Comparison of ENCODE assay signal across 8 cellular contexts in the genomic region with DNA sequence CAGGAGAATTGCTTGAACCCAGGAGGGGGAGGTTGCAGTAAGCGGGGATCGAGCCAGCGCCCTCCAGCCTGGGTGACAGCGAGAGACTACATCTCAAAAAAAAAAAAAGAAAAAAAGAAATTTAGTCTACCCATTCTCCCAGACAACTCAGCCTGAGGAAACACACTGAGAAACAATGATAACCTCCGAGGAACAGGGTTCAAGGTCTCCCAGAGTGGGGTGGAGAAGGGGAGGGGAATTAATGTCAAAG. TPM values are rescaled to one million over a fixed set of nuclear protein-coding genes. Genes with fewer than 3 reads are reported as not detected.
DNase-seq lines count a peak whose midpoint lies in the region; ATAC-seq and TF ChIP-seq lines count a peak whose summit lies in the region.

No MANE protein-coding gene starts in this region.

- intact Hi-C loops in mammary epithelial cell (cut with micrococcal nuclease) = loop anchor here (1.0 to 5.0 kb wide), 4 partner anchors 9 to 136 kb away; a partner anchor contains a TSS

- H4K20me1 ChIP-seq in mammary epithelial cell (ENCODE audit: insufficient read depth, low read length) = no peaks in the 10 kb centered on the region

- CTCF ChIA-PET in mammary epithelial cell (lab: Charles Lee; ENCODE audit: low non-redundant PET) = no interaction called here

- H3K27me3 ChIP-seq in HUES6 (ENCODE audit: control insufficient read depth, insufficient read depth, low read length) = no peaks in the 10 kb centered on the region
- H3K27me3 ChIP-seq in mammary epithelial cell (ENCODE audit: insufficient read depth, low read length) = no peaks in the 10 kb centered on the region
- H3K27me3 ChIP-seq in mononuclear cell (ENCODE audit: insufficient read depth, low read length) = no peaks in the 10 kb centered on the region

- 30% methylated on average over 2 of the region's 5 CpGs for WGBS in mammary epithelial cell (ENCODE audit: low coverage, missing lambda C conversion rate)

- H3K36me3 ChIP-seq in HUES6 (ENCODE audit: control insufficient read depth, insufficient read depth, low read length) = no peaks in the 10 kb centered on the region
- H3K36me3 ChIP-seq in mammary epithelial cell (ENCODE audit: insufficient read depth, low read length) = peaks cover under 1% of the 10 kb centered on the region

- H3K9ac ChIP-seq in HUES6 (ENCODE audit: low read length) (peak overlapping the region; percentile 7), mammary epithelial cell (ENCODE audit: insufficient read depth, low read length) (peak overlapping the region; percentile 58)

- no peak for DNase-seq in mammary epithelial cell
- no peak for DNase-seq in DMS79 treated with DMSO at 0.1 percent for 48 hours (lab: John Stamatoyannopoulos, UW)
- DNase-seq in NCI-H2029 (lab: John Stamatoyannopoulos, UW) = no peak
- DNase-seq in globus pallidus (ENCODE audit: low spot score) = no peak

- in situ Hi-C loops in mammary epithelial cell (cut with MboI; ENCODE audit: low sequenced_read_pairs in 2 of 2) = no loop called here

- H3K4me1 ChIP-seq in HUES6 (ENCODE audit: control insufficient read depth, insufficient read depth, low read length) (peaks cover 26% of the 10 kb centered on the region), mammary epithelial cell (ENCODE audit: insufficient read depth, low read length) (peaks cover 17% of the 10 kb centered on the region), mononuclear cell (ENCODE audit: insufficient read depth, low read length) (peaks cover 66% of the 10 kb centered on the region)

- H3K4me3 ChIP-seq in HUES6 (ENCODE audit: low read depth, low read length) (peak overlapping the region; percentile 100), mammary epithelial cell (replicated peaks in 1 of 3; ENCODE audit: insufficient read depth in 1 of 3, low read depth in 2 of 3, low read length in 3 of 3) (peak overlapping the region; percentile 50 to 95 (median 90)), mononuclear cell (ENCODE audit: low read length) (peak overlapping the region; percentile 97)

- TF ChIP-seq CTCF in 22Rv1 (IDR thresholded peaks at IDR 0.05) (no peak), mammary epithelial cell (conservative IDR thresholded peaks at IDR 0.05 in 1 of 2, IDR thresholded peaks at IDR 0.05 in 1 of 2; ENCODE audit: extremely low read depth in 1 of 2, insufficient read depth in 1 of 2, low read depth in 1 of 2, low read length in 2 of 2) (no peak)

- H3K79me2 ChIP-seq in mammary epithelial cell (ENCODE audit: insufficient read depth, low read length) = peaks cover 43% of the 10 kb centered on the region

- H3K9me3 ChIP-seq in HUES6 (ENCODE audit: control insufficient read depth, insufficient read depth, low read depth, low read length) (no peaks in the 10 kb centered on the region), mammary epithelial cell (replicated peaks; ENCODE audit: insufficient read depth, low read length) (no peaks in the 10 kb centered on the region), mononuclear cell (ENCODE audit: low read depth, low read length) (no peaks in the 10 kb centered on the region)

- H3K27ac ChIP-seq in 22Rv1 (peak overlapping the region; percentile 82), HUES6 (ENCODE audit: low read depth, low read length) (peak overlapping the region; percentile 73; the same call in 1 of the 2 replicates), mammary epithelial cell (ENCODE audit: insufficient read depth, low read depth, low read length) (peak overlapping the region; percentile 76)

- peak overlapping the region; percentile 80 for H2AFZ ChIP-seq in mammary epithelial cell (ENCODE audit: low read depth, low read length)

- ATAC-seq in HG03139 (IDR thresholded peaks at IDR 0.05; ENCODE audit: unreplicated experiment) = no peak

- peak overlapping the region; percentile 89 for H3K4me2 ChIP-seq in mammary epithelial cell (ENCODE audit: insufficient read depth, low read depth, low read length)

- dilution Hi-C loops in mammary epithelial cell (cut with HindIII; ENCODE audit: low sequenced_read_pairs) = loop anchor here (5.0 kb wide), 3 partner anchors 51 to 186 kb away; a partner anchor contains a TSS

- TSS peak; percentile 44 for BruUV-seq in mammary epithelial cell (replicated peaks; lab: Mats Ljungman, UMichigan)

RNA-seq across cellular contexts. Expression of a gene that starts 1.4 kb away (rescaled TPM):
- 100 to 1,000 TPM; 160 to 201 TPM for total RNA-seq in mammary epithelial cell
- 93.9 TPM for polyA plus RNA-seq in mammary epithelial cell
- 122 TPM for polyA minus RNA-seq in mammary epithelial cell
- total RNA-seq in mononuclear cell = 95.8 TPM

RNA-seq across cellular contexts. Expression of a gene that starts 7.7 kb away (rescaled TPM):
- total RNA-seq in mammary epithelial cell (1 to 10 TPM; 1.3 to 2.1 TPM), mononuclear cell (4.3 TPM)
- polyA plus RNA-seq in mammary epithelial cell = 2.3 TPM
- polyA minus RNA-seq in mammary epithelial cell = not detected

RNA-seq across cellular contexts. Expression of a gene that starts 9.1 kb away (rescaled TPM):
- total RNA-seq in mammary epithelial cell (10 to 100 TPM; 11.0 to 16.9 TPM), mononuclear cell (1.5 TPM)
- polyA plus RNA-seq in mammary epithelial cell = 11.5 TPM
- 11.9 TPM for polyA minus RNA-seq in mammary epithelial cell

RNA-seq across cellular contexts. Expression of a gene that starts 38.1 kb away (rescaled TPM):
- 10 to 100 TPM in 1 of 2 donors, 1 to 10 TPM in 1; 1.8 to 49.1 TPM for total RNA-seq in mammary epithelial cell
- polyA plus RNA-seq in mammary epithelial cell = 2.6 TPM
- 27.0 TPM for polyA minus RNA-seq in mammary epithelial cell
- 337 TPM for total RNA-seq in mononuclear cell
